ENCODE assay signal across 11 cellular contexts in genomic region chr11:64180871-64181270, GRCh38. TPM values are rescaled to one million over a fixed set of nuclear protein-coding genes. Genes with fewer than 3 reads are reported as not detected.
DNase-seq lines count a peak whose midpoint lies in the region; ATAC-seq, FAIRE-seq and TF ChIP-seq lines count a peak whose summit lies in the region.
"Had no signal": no experiment of that assay in that cellular context is flagged by ENCODE, and none has a peak within 500 bp of the region (broad histone marks: within the 10 kb centered on the region; RNA-seq: fewer than 3 reads in every experiment).

No MANE protein-coding gene starts in this region.

- H3K36me3 ChIP-seq in SK-N-SH (replicated peaks in 1 of 2; ENCODE audit: control insufficient read depth in 1 of 2, insufficient read depth in 2 of 2, low read length in 1 of 2), result no peaks in the 10 kb centered on the region
- peaks cover 4% of the 10 kb centered on the region; the same call in 1 of the 3 replicates for H3K36me3 ChIP-seq in K562 (ENCODE audit: control insufficient read depth, insufficient read depth, low read length)
- H3K36me3 ChIP-seq in tibial nerve, result no peaks in the 10 kb centered on the region
- no peaks in the 10 kb centered on the region for H3K36me3 ChIP-seq in brain microvascular endothelial cell (replicated peaks)

- H3K27ac ChIP-seq in SK-N-SH (ENCODE audit: low read depth in 2 of 2, low read length in 1 of 2) (peak overlapping the region; percentile 74 to 92), K562 (ENCODE audit: extremely low read depth, low read depth, low read length) (no peak overlapping the region), tibial nerve (peak overlapping the region; percentile 68 to 94 (median 76)), brain microvascular endothelial cell (no peak overlapping the region)

- TF ChIP-seq POLR2A in K562 (conservative IDR thresholded peaks at IDR 0.05) (no peak), tibial nerve (IDR thresholded peaks at IDR 0.05) (no peak)

- peak overlapping the region; percentile 53; the same call in 1 of the 2 replicates for H3K9ac ChIP-seq in SK-N-SH
- peak overlapping the region; percentile 41 to 66; a peak in 2 of 4 replicates for H3K9ac ChIP-seq in K562 (ENCODE audit: insufficient read depth in 1 of 2, low read depth in 2 of 2, low read length in 2 of 2)

- H3K9me3 Mint-ChIP-seq in nephron, result no peaks in the 10 kb centered on the region

- H3K9me3 ChIP-seq in SK-N-SH, result no peaks in the 10 kb centered on the region
- no peaks in the 10 kb centered on the region for H3K9me3 ChIP-seq in K562 (replicated peaks; ENCODE audit: control insufficient read depth, insufficient read depth, low read depth, low read length)
- H3K9me3 ChIP-seq in tibial nerve, result no peaks in the 10 kb centered on the region

- H3K4me1 Mint-ChIP-seq in nephron, result peaks cover 34% of the 10 kb centered on the region

- POLR2A ChIA-PET in SK-N-SH (lab: Yijun Ruan, JAX) (interaction anchor here (1.0 to 1.3 kb wide), 5 partner anchors 11 to 363 kb away, joined by 3 to 5 read pairs (median 3); partner anchors contain the start of genes MARK2 and RCOR2), K562 (lab: Yijun Ruan, JAX) (interaction anchor here (0.6 to 1.8 kb wide), 6 partner anchors 13 to 1726 kb away, joined by 3 to 9 read pairs (median 4); partner anchors contain the start of genes FERMT3 and MACROD1)

- DNase-seq in SK-N-SH, result peak; percentile 54
- no peak for DNase-seq in K562 (ENCODE audit: extremely low read depth in 1 of 4, low spot score in 3 of 4)
- DNase-seq in tibial nerve (ENCODE audit: low spot score in 2 of 2), result no peak
- no peak for DNase-seq in brain microvascular endothelial cell
- DNase-seq in T-helper 2 cell, result no peak
- DNase-seq: activated T-cell treated with anti-CD3 and anti-CD28 coated beads for 4 hours had no signal

- no peaks in the 10 kb centered on the region for H3K9me2 ChIP-seq in SK-N-SH

- no peaks in the 10 kb centered on the region for H3K27me3 ChIP-seq in SK-N-SH (ENCODE audit: insufficient read depth)
- no peaks in the 10 kb centered on the region for H3K27me3 ChIP-seq in K562 (ENCODE audit: control insufficient read depth in 2 of 2, insufficient read depth in 2 of 2, low read length in 2 of 2)
- no peaks in the 10 kb centered on the region for H3K27me3 ChIP-seq in tibial nerve
- H3K27me3 ChIP-seq in brain microvascular endothelial cell (replicated peaks), result no peaks in the 10 kb centered on the region

- intact Hi-C loops in K562 (cut with micrococcal nuclease), result no loop called here

- TF ChIP-seq EP300 in SK-N-SH (IDR thresholded peaks at IDR 0.05; ENCODE audit: borderline replicate concordance in 1 of 2, low read depth in 1 of 2, low read length in 1 of 2) (no peak), K562 (IDR thresholded peaks at IDR 0.05; ENCODE audit: low read length) (no peak), tibial nerve (IDR thresholded peaks at IDR 0.05) (no peak)

- BruUV-seq in K562 (replicated peaks; lab: Mats Ljungman, UMichigan), result no TSS peak

- H3K4me1 ChIP-seq in SK-N-SH (ENCODE audit: control insufficient read depth in 1 of 2, insufficient read depth in 2 of 2, low read depth in 1 of 2, low read length in 1 of 2), result peaks cover 14 to 31% of the 10 kb centered on the region in 2 experiments; a peak in 3 of 4 replicates
- H3K4me1 ChIP-seq in K562 (replicated peaks in 1 of 2; ENCODE audit: control insufficient read depth in 2 of 2, insufficient read depth in 2 of 2, low read length in 2 of 2), result peaks cover 23 to 46% of the 10 kb centered on the region in 2 experiments
- peaks cover 0 to 50% (median 32%) of the 10 kb centered on the region in 4 donors for H3K4me1 ChIP-seq in tibial nerve

- peaks cover 4% of the 10 kb centered on the region for H3K27me3 Mint-ChIP-seq in nephron (ENCODE audit: low read depth)

- H2AFZ ChIP-seq in SK-N-SH (ENCODE audit: low read depth), result peak overlapping the region; percentile 69; the same call in 1 of the 2 replicates
- H2AFZ ChIP-seq in K562 (ENCODE audit: low read depth, low read length), result no peak overlapping the region; the same call in 1 of the 2 replicates

- TF ChIP-seq RAD21 in SK-N-SH (IDR thresholded peaks at IDR 0.05; ENCODE audit: low read length), result no peak
- TF ChIP-seq RAD21 in K562 (CRISPR knock-in tag; conservative IDR thresholded peaks at IDR 0.05 in 1 of 2, IDR thresholded peaks at IDR 0.05 in 1 of 2), result no peak

- ATAC-seq in SK-N-SH treated with all-trans-retinoic acid at 6 μM for 48 hours (no peak), K562 (no peak), HG03196 (IDR thresholded peaks at IDR 0.05; ENCODE audit: unreplicated experiment) (no peak)
- ATAC-seq: left lobe of liver had no signal

- peak overlapping the region; percentile 15 to 91 (median 90) for H3K27ac Mint-ChIP-seq in nephron

- H3K4me3 ChIP-seq in SK-N-SH (ENCODE audit: low read depth in 2 of 2, low read length in 1 of 2) (0 out of 4 replicates have a peak overlapping the region, but pooled peaks of 1 of the 2 experiments have one; percentile 17), K562 (no peak overlapping the region), tibial nerve (no peak overlapping the region), brain microvascular endothelial cell (ENCODE audit: low read depth, low read length) (no peak overlapping the region)

- peak overlapping the region; percentile 74; the same call in 1 of the 2 replicates for H3K4me2 ChIP-seq in SK-N-SH
- H3K4me2 ChIP-seq in K562 (ENCODE audit: insufficient read depth, low read length), result peak overlapping the region; percentile 74

- no peak for FAIRE-seq in K562 (lab: Jason Lieb, UNC)
- FAIRE-seq: bronchial epithelial cell had no signal

- CTCF ChIA-PET in SK-N-SH (lab: Yijun Ruan, JAX) (interaction anchor here (0.9 to 2.8 kb wide), 7 partner anchors 15 to 174 kb away, joined by 3 to 9 read pairs (median 4); partner anchors contain the start of genes MACROD1, NUDT22 and TRPT1), K562 (lab: Yijun Ruan, JAX; ENCODE audit: low intra/inter-chr PET ratio) (interaction anchor here (0.9 kb wide), 1 partner anchor 14 kb away, joined by 5 read pairs; the partner anchor contains the start of gene MACROD1)

- WGBS in SK-N-SH (ENCODE audit: low lambda C conversion rate), result 60% methylated on average over 6 of the region's 6 CpGs
- WGBS in K562 (ENCODE audit: insufficient coverage, low coverage, missing lambda C conversion rate), result 53% methylated on average over 5 of the region's 6 CpGs
- 46 to 60% methylated on average over 6 of the region's 6 CpGs for WGBS in tibial nerve, 2 donors

- H3K4me3 Mint-ChIP-seq in nephron, result peak overlapping the region in 2 of 3 experiments; percentile 20 to 79

- TF ChIP-seq CTCF in SK-N-SH (IDR thresholded peaks at IDR 0.05), result no peak
- TF ChIP-seq CTCF in K562 (IDR thresholded peaks at IDR 0.05 in 2 of 3, conservative IDR thresholded peaks at IDR 0.05 in 1 of 3; ENCODE audit: insufficient read depth in 2 of 3, low read depth in 1 of 3, low read length in 3 of 3), result no peak
- TF ChIP-seq CTCF in nephron (IDR thresholded peaks at IDR 0.05; ENCODE audit: unreplicated experiment in 3 of 3), result no peak
- TF ChIP-seq CTCF in tibial nerve (IDR thresholded peaks at IDR 0.05), result no peak
- TF ChIP-seq CTCF in brain microvascular endothelial cell (IDR thresholded peaks at IDR 0.05; ENCODE audit: low read depth, low read length, missing control alignments), result no peak

- H4K20me1 ChIP-seq in SK-N-SH (ENCODE audit: insufficient read depth) (no peaks in the 10 kb centered on the region), K562 (replicated peaks; ENCODE audit: control insufficient read depth, insufficient read depth, low read length) (no peaks in the 10 kb centered on the region)

- in situ Hi-C loops in K562 (cut with MboI) (no loop called here), brain microvascular endothelial cell (cut with HindIII; ENCODE audit: low pct_ligation_motif_present, low sequenced_read_pairs) (no loop called here)

- H3K79me2 ChIP-seq in SK-N-SH (ENCODE audit: insufficient read depth), result peaks cover 39% of the 10 kb centered on the region
- peaks cover 32% of the 10 kb centered on the region for H3K79me2 ChIP-seq in K562 (ENCODE audit: control insufficient read depth, insufficient read depth, low read length)

- peaks cover 26% of the 10 kb centered on the region for H3F3A ChIP-seq in SK-N-SH (replicated peaks; ENCODE audit: insufficient read depth)

- no peaks in the 10 kb centered on the region for H3K9me1 ChIP-seq in K562 (ENCODE audit: control insufficient read depth, insufficient read depth, low read length)

- peaks cover 4% of the 10 kb centered on the region for H3K36me3 Mint-ChIP-seq in nephron (ENCODE audit: low read depth)

RNA-seq across cellular contexts. Expression of gene STIP1, which starts 5.1 kb away (rescaled TPM):
- polyA plus RNA-seq in SK-N-SH (2012; rRNA removed) (163 TPM in 2 replicates), K562 (2011; rRNA removed) (324 and 332 TPM in 2 replicates), K562 (2014; fragmentation: Illumina TruSeq; extraction: Trizol) (358 and 465 TPM in 2 replicates), K562 (2014; fragmentation: Nextera tagmentation; extraction: Ambion mirVana) (100 to 1,000 TPM in 1 of 2 experiments, 10 to 100 TPM in 1; 58.1 to 122 TPM), K562 (2014; rRNA removed) (353 and 363 TPM in 2 replicates)
- 133 and 154 TPM in 2 replicates for polyA plus RNA-seq in SK-N-SH (2012; cell fraction: cytosol; rRNA removed)
- polyA plus RNA-seq in SK-N-SH (2012; cell fraction: nucleus; rRNA removed), result 146 and 203 TPM in 2 replicates
- 306 and 548 TPM in 2 replicates for total RNA-seq in K562 (2011; cell fraction: chromatin; rRNA removed; ENCODE audit: low replicate concordance)
- total RNA-seq in K562 (2011; cell fraction: nucleolus; rRNA removed), result 286 and 316 TPM in 2 replicates
- total RNA-seq in K562 (2011; cell fraction: nucleoplasm; rRNA removed), result 232 and 255 TPM in 2 replicates
- total RNA-seq in K562 (2014; rRNA removed) (407 and 459 TPM in 2 replicates), K562 (2014; rRNA removed; fragmentation: Illumina TruSeq; extraction: Trizol) (340 and 344 TPM in 2 replicates), K562 (2015; rRNA removed; fragmentation: Illumina TruSeq; extraction: Trizol) (363 and 385 TPM in 2 replicates), K562 (2021) (346 and 350 TPM in 2 replicates), tibial nerve (100 to 1,000 TPM in 1 of 4 donors, 10 to 100 TPM in 3; 53.3 to 109 (median 79.8) TPM)
- 186 and 200 TPM in 2 replicates for polyA plus RNA-seq in K562 (2011; cell fraction: cytosol; rRNA removed)
- polyA plus RNA-seq in K562 (2011; cell fraction: nucleus; rRNA removed), result 175 and 176 TPM in 2 replicates
- 218 and 368 TPM in 2 replicates for polyA plus RNA-seq in K562 (2012)
- 415 and 509 TPM in 2 replicates for polyA minus RNA-seq in K562 (2011; rRNA and poly(A)+ RNA removed)
- polyA minus RNA-seq in K562 (2011; cell fraction: cytosol; rRNA and poly(A)+ RNA removed), result 226 and 244 TPM in 2 replicates
- polyA minus RNA-seq in K562 (2011; cell fraction: nucleus; rRNA and poly(A)+ RNA removed), result 111 and 217 TPM in 2 replicates

RNA-seq across cellular contexts. Expression of gene MACROD1, which starts 15.0 kb away (rescaled TPM):
- polyA plus RNA-seq in SK-N-SH (2012; rRNA removed) (48.3 and 49.1 TPM in 2 replicates), K562 (2011; rRNA removed) (26.4 and 31.0 TPM in 2 replicates), K562 (2014; fragmentation: Illumina TruSeq; extraction: Trizol) (13.4 and 19.4 TPM in 2 replicates), K562 (2014; fragmentation: Nextera tagmentation; extraction: Ambion mirVana) (1 to 10 TPM; 1.1 to 2.3 TPM), K562 (2014; rRNA removed) (45.7 and 54.9 TPM in 2 replicates)
- polyA plus RNA-seq in SK-N-SH (2012; cell fraction: cytosol; rRNA removed), result 30.5 and 43.7 TPM in 2 replicates
- 84.7 and 105 TPM in 2 replicates for polyA plus RNA-seq in SK-N-SH (2012; cell fraction: nucleus; rRNA removed)
- 63.3 and 92.7 TPM in 2 replicates for total RNA-seq in K562 (2011; cell fraction: chromatin; rRNA removed; ENCODE audit: low replicate concordance)
- total RNA-seq in K562 (2011; cell fraction: nucleolus; rRNA removed), result 79.2 and 103 TPM in 2 replicates
- 54.7 and 61.3 TPM in 2 replicates for total RNA-seq in K562 (2011; cell fraction: nucleoplasm; rRNA removed)
- total RNA-seq in K562 (2014; rRNA removed) (60.0 and 64.5 TPM in 2 replicates), K562 (2014; rRNA removed; fragmentation: Illumina TruSeq; extraction: Trizol) (25.5 and 25.9 TPM in 2 replicates), K562 (2015; rRNA removed; fragmentation: Illumina TruSeq; extraction: Trizol) (42.3 and 50.0 TPM in 2 replicates), K562 (2021) (45.2 and 47.3 TPM in 2 replicates), tibial nerve (10 to 100 TPM; 30.6 to 45.0 (median 35.0) TPM)
- 39.3 and 90.4 TPM in 2 replicates for polyA plus RNA-seq in K562 (2011; cell fraction: cytosol; rRNA removed)
- polyA plus RNA-seq in K562 (2011; cell fraction: nucleus; rRNA removed), result 128 and 166 TPM in 2 replicates
- polyA plus RNA-seq in K562 (2012), result 34.4 and 49.3 TPM in 2 replicates
- polyA minus RNA-seq in K562 (2011; rRNA and poly(A)+ RNA removed), result 12.7 and 14.8 TPM in 2 replicates
- 16.8 and 23.4 TPM in 2 replicates for polyA minus RNA-seq in K562 (2011; cell fraction: cytosol; rRNA and poly(A)+ RNA removed)
- polyA minus RNA-seq in K562 (2011; cell fraction: nucleus; rRNA and poly(A)+ RNA removed), result 20.7 and 28.4 TPM in 2 replicates

RNA-seq across cellular contexts. Expression of gene FERMT3, which starts 25.6 kb away (rescaled TPM):
- polyA plus RNA-seq in SK-N-SH (2012; rRNA removed) (1.2 and 1.4 TPM in 2 replicates), K562 (2011; rRNA removed) (79.7 and 134 TPM in 2 replicates), K562 (2014; fragmentation: Illumina TruSeq; extraction: Trizol) (98.1 and 207 TPM in 2 replicates), K562 (2014; fragmentation: Nextera tagmentation; extraction: Ambion mirVana) (1 to 10 TPM; 3.2 to 7.2 TPM), K562 (2014; rRNA removed) (169 and 202 TPM in 2 replicates)
- 0.19 and 0.31 TPM in 2 replicates for polyA plus RNA-seq in SK-N-SH (2012; cell fraction: cytosol; rRNA removed)
- 5.5 and 7.4 TPM in 2 replicates for polyA plus RNA-seq in SK-N-SH (2012; cell fraction: nucleus; rRNA removed)
- total RNA-seq in K562 (2011; cell fraction: chromatin; rRNA removed; ENCODE audit: low replicate concordance), result 73.9 and 265 TPM in 2 replicates
- total RNA-seq in K562 (2011; cell fraction: nucleolus; rRNA removed), result 233 and 244 TPM in 2 replicates
- 103 and 120 TPM in 2 replicates for total RNA-seq in K562 (2011; cell fraction: nucleoplasm; rRNA removed)
- total RNA-seq in K562 (2014; rRNA removed) (192 and 205 TPM in 2 replicates), K562 (2014; rRNA removed; fragmentation: Illumina TruSeq; extraction: Trizol) (25.5 and 39.3 TPM in 2 replicates), K562 (2015; rRNA removed; fragmentation: Illumina TruSeq; extraction: Trizol) (74.5 and 79.5 TPM in 2 replicates), K562 (2021) (249 and 275 TPM in 2 replicates), tibial nerve (10 to 100 TPM; 17.2 to 83.1 (median 29.6) TPM)
- 111 and 282 TPM in 2 replicates for polyA plus RNA-seq in K562 (2011; cell fraction: cytosol; rRNA removed)
- polyA plus RNA-seq in K562 (2011; cell fraction: nucleus; rRNA removed), result 306 and 623 TPM in 2 replicates
- 176 and 251 TPM in 2 replicates for polyA plus RNA-seq in K562 (2012)
- polyA minus RNA-seq in K562 (2011; rRNA and poly(A)+ RNA removed), result 29.0 and 41.3 TPM in 2 replicates
- 111 and 123 TPM in 2 replicates for polyA minus RNA-seq in K562 (2011; cell fraction: cytosol; rRNA and poly(A)+ RNA removed)
- polyA minus RNA-seq in K562 (2011; cell fraction: nucleus; rRNA and poly(A)+ RNA removed), result 68.5 and 84.4 TPM in 2 replicates

RNA-seq across cellular contexts. Expression of gene TRPT1, which starts 45.1 kb away (rescaled TPM):
- polyA plus RNA-seq in SK-N-SH (2012; rRNA removed) (61.5 and 62.4 TPM in 2 replicates), K562 (2011; rRNA removed) (23.3 and 42.4 TPM in 2 replicates), K562 (2014; fragmentation: Illumina TruSeq; extraction: Trizol) (21.2 and 33.3 TPM in 2 replicates), K562 (2014; fragmentation: Nextera tagmentation; extraction: Ambion mirVana) (1 to 10 TPM; 4.6 to 8.1 TPM), K562 (2014; rRNA removed) (38.4 and 39.2 TPM in 2 replicates)
- polyA plus RNA-seq in SK-N-SH (2012; cell fraction: cytosol; rRNA removed), result 31.0 and 39.9 TPM in 2 replicates
- polyA plus RNA-seq in SK-N-SH (2012; cell fraction: nucleus; rRNA removed), result 222 and 331 TPM in 2 replicates
- 28.5 and 90.3 TPM in 2 replicates for total RNA-seq in K562 (2011; cell fraction: chromatin; rRNA removed; ENCODE audit: low replicate concordance)
- total RNA-seq in K562 (2011; cell fraction: nucleolus; rRNA removed), result 64.9 and 73.8 TPM in 2 replicates
- 45.8 and 49.8 TPM in 2 replicates for total RNA-seq in K562 (2011; cell fraction: nucleoplasm; rRNA removed)
- total RNA-seq in K562 (2014; rRNA removed) (27.4 and 37.3 TPM in 2 replicates), K562 (2014; rRNA removed; fragmentation: Illumina TruSeq; extraction: Trizol) (17.3 and 17.5 TPM in 2 replicates), K562 (2015; rRNA removed; fragmentation: Illumina TruSeq; extraction: Trizol) (23.1 and 25.3 TPM in 2 replicates), K562 (2021) (36.1 and 41.7 TPM in 2 replicates), tibial nerve (10 to 100 TPM; 64.9 to 74.7 (median 68.7) TPM)
- polyA plus RNA-seq in K562 (2011; cell fraction: cytosol; rRNA removed), result 43.7 and 69.5 TPM in 2 replicates
- 169 and 180 TPM in 2 replicates for polyA plus RNA-seq in K562 (2011; cell fraction: nucleus; rRNA removed)
- polyA plus RNA-seq in K562 (2012), result 34.2 and 65.9 TPM in 2 replicates
- polyA minus RNA-seq in K562 (2011; rRNA and poly(A)+ RNA removed), result 12.1 and 14.9 TPM in 2 replicates
- polyA minus RNA-seq in K562 (2011; cell fraction: cytosol; rRNA and poly(A)+ RNA removed), result 13.6 and 20.9 TPM in 2 replicates
- polyA minus RNA-seq in K562 (2011; cell fraction: nucleus; rRNA and poly(A)+ RNA removed), result 22.1 and 30.3 TPM in 2 replicates

RNA-seq across cellular contexts. Expression of gene NUDT22, which starts 45.2 kb away (rescaled TPM):
- 72.7 and 74.0 TPM in 2 replicates for polyA plus RNA-seq in SK-N-SH (2012; rRNA removed)
- polyA plus RNA-seq in SK-N-SH (2012; cell fraction: cytosol; rRNA removed), result 31.3 and 42.6 TPM in 2 replicates
- polyA plus RNA-seq in SK-N-SH (2012; cell fraction: nucleus; rRNA removed), result 150 and 256 TPM in 2 replicates
- 74.2 and 269 TPM in 2 replicates for total RNA-seq in K562 (2011; cell fraction: chromatin; rRNA removed; ENCODE audit: low replicate concordance)
- total RNA-seq in K562 (2011; cell fraction: nucleolus; rRNA removed), result 230 and 279 TPM in 2 replicates
- total RNA-seq in K562 (2011; cell fraction: nucleoplasm; rRNA removed), result 112 and 146 TPM in 2 replicates
- 92.6 and 132 TPM in 2 replicates for total RNA-seq in K562 (2014; rRNA removed)
- total RNA-seq in K562 (2014; rRNA removed; fragmentation: Illumina TruSeq; extraction: Trizol), result 21.1 and 25.7 TPM in 2 replicates
- 49.9 and 50.6 TPM in 2 replicates for total RNA-seq in K562 (2015; rRNA removed; fragmentation: Illumina TruSeq; extraction: Trizol)
- total RNA-seq in K562 (2021), result 87.5 and 89.5 TPM in 2 replicates
- 37.4 and 48.0 TPM in 2 replicates for polyA plus RNA-seq in K562 (2011; rRNA removed)
- polyA plus RNA-seq in K562 (2011; cell fraction: cytosol; rRNA removed), result 58.1 and 156 TPM in 2 replicates
- 132 and 213 TPM in 2 replicates for polyA plus RNA-seq in K562 (2011; cell fraction: nucleus; rRNA removed)
- polyA plus RNA-seq in K562 (2012), result 56.4 and 102 TPM in 2 replicates
- 24.0 and 43.1 TPM in 2 replicates for polyA plus RNA-seq in K562 (2014; fragmentation: Illumina TruSeq; extraction: Trizol)
- polyA plus RNA-seq in K562 (2014; fragmentation: Nextera tagmentation; extraction: Ambion mirVana), result 10 to 100 TPM in 1 of 2 experiments, 1 to 10 TPM in 1; 6.3 to 16.3 TPM
- 83.6 and 88.5 TPM in 2 replicates for polyA plus RNA-seq in K562 (2014; rRNA removed)
- polyA minus RNA-seq in K562 (2011; rRNA and poly(A)+ RNA removed), result 13.9 and 15.0 TPM in 2 replicates
- polyA minus RNA-seq in K562 (2011; cell fraction: cytosol; rRNA and poly(A)+ RNA removed), result 32.9 and 34.8 TPM in 2 replicates
- polyA minus RNA-seq in K562 (2011; cell fraction: nucleus; rRNA and poly(A)+ RNA removed), result 75.9 and 84.7 TPM in 2 replicates
- 10 to 100 TPM; 33.0 to 83.7 (median 60.2) TPM for total RNA-seq in tibial nerve

Comparison
In these comparisons a context has a peak if more than half of its experiments do, and no peak if none do; other contexts are left out.
1. H3K27ac ChIP-seq: peak in SK-N-SH (2 of 2) and tibial nerve (4 of 4); none in K562 (single experiment) and brain microvascular endothelial cell (single experiment).